1 cellular context compared by ENCODE assay signal in genomic region chr9:114305189-114305555, GRCh38.
TF ChIP-seq lines count a peak whose summit lies in the region.

No MANE protein-coding gene starts in this region.

TF ChIP-seq in IMR-90, 13 proteins besides CTCF, POLR2A, EP300 and RAD21:
- TF ChIP-seq CEBPB (IDR thresholded peaks at IDR 0.05; ENCODE audit: low read depth, low read length), result no peak
- no peak for TF ChIP-seq NFE2L2 (IDR thresholded peaks at IDR 0.05; ENCODE audit: low read depth, low read length)
- TF ChIP-seq USF2 (IDR thresholded peaks at IDR 0.05; ENCODE audit: low read depth, low read length), result no peak
- no peak for TF ChIP-seq BHLHE40 (IDR thresholded peaks at IDR 0.05; ENCODE audit: low read depth, low read length)
- TF ChIP-seq MAZ (IDR thresholded peaks at IDR 0.05; ENCODE audit: borderline replicate concordance, low read depth, low read length), result no peak
- no peak for TF ChIP-seq CHD1 (IDR thresholded peaks at IDR 0.05; ENCODE audit: low read depth, low read length)
- no peak for TF ChIP-seq SMC3 (IDR thresholded peaks at IDR 0.05; ENCODE audit: low read depth, low read length)
- TF ChIP-seq MXI1 (IDR thresholded peaks at IDR 0.05; ENCODE audit: borderline replicate concordance, low read depth, low read length), result no peak
- no peak for TF ChIP-seq FOS (IDR thresholded peaks at IDR 0.05; ENCODE audit: low read depth, low read length)
- TF ChIP-seq MAFK (IDR thresholded peaks at IDR 0.05; ENCODE audit: low read depth, low read length), result no peak
- TF ChIP-seq ELK1 (IDR thresholded peaks at IDR 0.05; ENCODE audit: borderline replicate concordance, low read depth, low read length), result no peak
- TF ChIP-seq RFX5 (IDR thresholded peaks at IDR 0.05; ENCODE audit: low read depth, low read length), result no peak
- TF ChIP-seq RCOR1 (IDR thresholded peaks at IDR 0.05; ENCODE audit: insufficient replicate concordance, low read length), result no peak
